ENCODE assay signal across 27 cellular contexts in the genomic region with DNA sequence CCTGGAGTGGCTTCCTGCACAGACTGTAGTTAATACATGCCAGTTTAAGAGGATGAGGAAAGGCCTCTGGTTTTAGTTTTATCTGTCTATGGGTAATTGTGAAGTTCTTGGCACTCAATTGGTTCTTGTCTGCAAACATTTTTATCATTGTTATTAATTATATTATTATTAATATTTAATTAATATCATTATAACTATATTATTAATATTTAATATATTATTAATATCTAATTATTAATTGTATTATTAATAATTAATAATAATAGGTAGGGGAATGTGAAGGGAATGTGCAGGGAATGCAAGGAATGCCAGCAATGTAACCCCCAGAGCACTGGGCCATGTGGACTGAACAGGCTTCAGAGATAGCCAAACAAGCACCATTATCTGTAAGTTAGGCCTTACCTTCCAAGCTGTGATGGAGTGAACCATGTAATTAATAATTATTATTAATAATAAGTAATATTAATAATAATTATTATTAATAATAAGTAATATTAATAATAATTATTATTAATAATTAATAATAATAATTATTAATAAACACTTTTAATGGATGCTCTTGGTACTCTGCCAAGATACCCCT.
"Had no signal": no experiment of that assay in that cellular context is flagged by ENCODE, and none has a peak within 500 bp of the region (broad histone marks: within the 10 kb centered on the region; RNA-seq: fewer than 3 reads in every experiment).

No MANE protein-coding gene starts in this region.

- H3K27ac ChIP-seq: coronary artery, hepatocyte, left lung, prostate gland, right atrium auricular region, sigmoid colon, skin epidermis, spleen, testis, tibial artery had no signal

- H3K4me2 ChIP-seq: hepatocyte had no signal

- H3K27me3 Mint-ChIP-seq: effector memory CD8-positive, alpha-beta T cell; naive thymus-derived CD4-positive, alpha-beta T cell; stimulated activated memory B cell treated with anti-CD40 and anti-IgM and Interleukin-4, amounts not matched to agents 10 μg/mL and 1 μg/mL and 100 μg/mL, for 72 hours; type B pancreatic cell had no signal

- FAIRE-seq: frontal cortex, kidney had no signal

- H3K27me3 ChIP-seq: hepatocyte, left lung, right atrium auricular region, sigmoid colon, spleen, testis, tibial artery had no signal

- H3K4me1 ChIP-seq: left lung, prostate gland, right atrium auricular region, spleen, testis, tibial artery had no signal

- H3K4me3 ChIP-seq: coronary artery, hepatocyte, left lung, mucosa of descending colon, prostate gland, right atrium auricular region, sigmoid colon, skin epidermis, spleen, testis, tibial artery had no signal

- ATAC-seq: effector memory CD8-positive, alpha-beta T cell; left cardiac atrium; left lung; mucosa of descending colon; naive thymus-derived CD4-positive, alpha-beta T cell; stimulated activated memory B cell treated with anti-CD40 and anti-IgM and Interleukin-4, amounts not matched to agents 10 μg/mL and 1 μg/mL and 100 μg/mL, for 72 hours; stimulated activated naive CD8-positive, alpha-beta T cell treated with anti-CD3 and anti-CD28 coated beads, Interleukin-15, Interleukin-2, amounts not matched to agents 100 U/mL and 50 U/mL, for 24 hours had no signal

- H3K36me3 ChIP-seq: left lung, prostate gland, right atrium auricular region, sigmoid colon, spleen, tibial artery had no signal

- H3K9me3 ChIP-seq: left lung, mucosa of descending colon, prostate gland, right atrium auricular region, sigmoid colon, spleen, testis, tibial artery had no signal

- H3K27ac Mint-ChIP-seq: effector memory CD8-positive, alpha-beta T cell; mesothelial cell of epicardium; naive thymus-derived CD4-positive, alpha-beta T cell; nephron progenitor cell; stimulated activated memory B cell treated with anti-CD40 and anti-IgM and Interleukin-4, amounts not matched to agents 10 μg/mL and 1 μg/mL and 100 μg/mL, for 72 hours; type B pancreatic cell had no signal

- H3K9me3 Mint-ChIP-seq: effector memory CD8-positive, alpha-beta T cell; mesothelial cell of epicardium; naive thymus-derived CD4-positive, alpha-beta T cell; nephron progenitor cell; stimulated activated memory B cell treated with anti-CD40 and anti-IgM and Interleukin-4, amounts not matched to agents 10 μg/mL and 1 μg/mL and 100 μg/mL, for 72 hours; type B pancreatic cell had no signal

- DNase-seq: central memory CD4-positive, alpha-beta T cell; dermis blood vessel endothelial cell; effector memory CD8-positive, alpha-beta T cell; head of caudate nucleus; kidney; left cardiac atrium; left lung; mucosa of descending colon; naive thymus-derived CD4-positive, alpha-beta T cell; nephron progenitor cell; nucleus accumbens; sigmoid colon; spleen; stimulated activated CD4-positive, alpha-beta T cell treated with anti-CD3 and anti-CD28 coated beads, Interleukin-4, amount 100 ng/mL, for 4 hours; stimulated activated naive CD8-positive, alpha-beta T cell treated with anti-CD3 and anti-CD28 coated beads, Interleukin-15, Interleukin-2, amounts not matched to agents 100 U/mL and 50 U/mL, for 24 hours; substantia nigra; testis; tibial artery had no signal

- H3K79me2 ChIP-seq: hepatocyte had no signal

- H3K4me1 Mint-ChIP-seq: naive thymus-derived CD4-positive, alpha-beta T cell; stimulated activated memory B cell treated with anti-CD40 and anti-IgM and Interleukin-4, amounts not matched to agents 10 μg/mL and 1 μg/mL and 100 μg/mL, for 72 hours had no signal

- H3K36me3 Mint-ChIP-seq: mesothelial cell of epicardium; naive thymus-derived CD4-positive, alpha-beta T cell; stimulated activated memory B cell treated with anti-CD40 and anti-IgM and Interleukin-4, amounts not matched to agents 10 μg/mL and 1 μg/mL and 100 μg/mL, for 72 hours; type B pancreatic cell had no signal

- H3K4me3 Mint-ChIP-seq: effector memory CD8-positive, alpha-beta T cell; mesothelial cell of epicardium; naive thymus-derived CD4-positive, alpha-beta T cell; nephron progenitor cell; stimulated activated memory B cell treated with anti-CD40 and anti-IgM and Interleukin-4, amounts not matched to agents 10 μg/mL and 1 μg/mL and 100 μg/mL, for 72 hours; type B pancreatic cell had no signal

- H2AFZ ChIP-seq: hepatocyte had no signal
